In genomic region chr3:180531303-180532278, GRCh38 we compare ENCODE assay signal across 25 cellular contexts.
"Had no signal": no experiment of that assay in that cellular context is flagged by ENCODE, and none has a peak within 500 bp of the region (broad histone marks: within the 10 kb centered on the region; RNA-seq: fewer than 3 reads in every experiment).

No MANE protein-coding gene starts in this region.

- H3K27me3 Mint-ChIP-seq: memory B cell; natural killer cell treated with Interleukin-12 subunit alpha and Interleukin-12 subunit beta and Interleukin-15 and Interleukin-18, amount 100 ng/mL, for 72 hours; stimulated activated naive B cell treated with anti-CD40 and anti-IgM and Interleukin-4, amounts not matched to agents 10 μg/mL and 1 μg/mL and 100 μg/mL, for 72 hours; type B pancreatic cell had no signal

- H3K4me3 ChIP-seq: heart left ventricle, left ventricle myocardium inferior, lung, mucosa of descending colon, pancreas, prostate gland, sigmoid colon, spleen, tibial nerve, uterus had no signal

- H3K27ac Mint-ChIP-seq: immature natural killer cell; memory B cell; naive thymus-derived CD4-positive, alpha-beta T cell; natural killer cell treated with Interleukin-12 subunit alpha and Interleukin-12 subunit beta and Interleukin-15 and Interleukin-18, amount 100 ng/mL, for 72 hours; stimulated activated naive B cell treated with anti-CD40 and anti-IgM and Interleukin-4, amounts not matched to agents 10 μg/mL and 1 μg/mL and 100 μg/mL, for 72 hours; type B pancreatic cell had no signal

- H3K36me3 Mint-ChIP-seq: memory B cell; naive thymus-derived CD4-positive, alpha-beta T cell; natural killer cell treated with Interleukin-12 subunit alpha and Interleukin-12 subunit beta and Interleukin-15 and Interleukin-18, amount 100 ng/mL, for 72 hours; stimulated activated naive B cell treated with anti-CD40 and anti-IgM and Interleukin-4, amounts not matched to agents 10 μg/mL and 1 μg/mL and 100 μg/mL, for 72 hours; type B pancreatic cell had no signal

- H3K36me3 ChIP-seq: heart left ventricle, left ventricle myocardium inferior, pancreas, prostate gland, sigmoid colon, spleen, tibial nerve, uterus had no signal

- ATAC-seq: heart left ventricle; mucosa of descending colon; naive thymus-derived CD4-positive, alpha-beta T cell; natural killer cell treated with Interleukin-12 subunit alpha and Interleukin-12 subunit beta and Interleukin-15 and Interleukin-18, amount 100 ng/mL, for 72 hours; pancreas; right cardiac atrium had no signal

- H3K4me1 Mint-ChIP-seq: immature natural killer cell; memory B cell; naive thymus-derived CD4-positive, alpha-beta T cell; stimulated activated naive B cell treated with anti-CD40 and anti-IgM and Interleukin-4, amounts not matched to agents 10 μg/mL and 1 μg/mL and 100 μg/mL, for 72 hours had no signal

- H3K27me3 ChIP-seq: heart left ventricle, pancreas, sigmoid colon, spleen, tibial nerve, uterus had no signal

- H3K27ac ChIP-seq: heart left ventricle, left ventricle myocardium inferior, pancreas, prostate gland, sigmoid colon, spleen, tibial nerve, uterus had no signal

- H3K4me3 Mint-ChIP-seq: immature natural killer cell; memory B cell; naive thymus-derived CD4-positive, alpha-beta T cell; natural killer cell treated with Interleukin-12 subunit alpha and Interleukin-12 subunit beta and Interleukin-15 and Interleukin-18, amount 100 ng/mL, for 72 hours; stimulated activated naive B cell treated with anti-CD40 and anti-IgM and Interleukin-4, amounts not matched to agents 10 μg/mL and 1 μg/mL and 100 μg/mL, for 72 hours; stimulated activated naive CD8-positive, alpha-beta T cell treated with anti-CD3 and anti-CD28 coated beads, Interleukin-15, Interleukin-2, amounts not matched to agents 100 ng/mL and 50 ng/mL, for 24 hours; type B pancreatic cell had no signal

- H3K9me3 ChIP-seq: heart left ventricle, left ventricle myocardium inferior, mucosa of descending colon, pancreas, prostate gland, sigmoid colon, uterus had no signal

- H3K9me3 Mint-ChIP-seq: memory B cell; stimulated activated naive CD8-positive, alpha-beta T cell treated with anti-CD3 and anti-CD28 coated beads, Interleukin-15, Interleukin-2, amounts not matched to agents 100 ng/mL and 50 ng/mL, for 24 hours; type B pancreatic cell had no signal

- H3K4me1 ChIP-seq: heart left ventricle, left ventricle myocardium inferior, prostate gland, sigmoid colon, spleen, tibial nerve, uterus had no signal

- DNase-seq: hypothalamus; immature natural killer cell; left ventricle myocardium inferior; midbrain; mucosa of descending colon; naive thymus-derived CD4-positive, alpha-beta T cell; nucleus accumbens; retina; sigmoid colon; small intestine; spleen; stimulated activated CD4-positive, alpha-beta T cell treated with anti-CD3 and anti-CD28 coated beads, Interleukin-4, amount 100 ng/mL, for 24 hours; stimulated activated naive B cell treated with anti-CD40 and anti-IgM and Interleukin-4, amounts not matched to agents 10 μg/mL and 1 μg/mL and 100 μg/mL, for 72 hours; substantia nigra; uterus had no signal
